Comparison of ENCODE assay signal across 9 cellular contexts in the genomic region with DNA sequence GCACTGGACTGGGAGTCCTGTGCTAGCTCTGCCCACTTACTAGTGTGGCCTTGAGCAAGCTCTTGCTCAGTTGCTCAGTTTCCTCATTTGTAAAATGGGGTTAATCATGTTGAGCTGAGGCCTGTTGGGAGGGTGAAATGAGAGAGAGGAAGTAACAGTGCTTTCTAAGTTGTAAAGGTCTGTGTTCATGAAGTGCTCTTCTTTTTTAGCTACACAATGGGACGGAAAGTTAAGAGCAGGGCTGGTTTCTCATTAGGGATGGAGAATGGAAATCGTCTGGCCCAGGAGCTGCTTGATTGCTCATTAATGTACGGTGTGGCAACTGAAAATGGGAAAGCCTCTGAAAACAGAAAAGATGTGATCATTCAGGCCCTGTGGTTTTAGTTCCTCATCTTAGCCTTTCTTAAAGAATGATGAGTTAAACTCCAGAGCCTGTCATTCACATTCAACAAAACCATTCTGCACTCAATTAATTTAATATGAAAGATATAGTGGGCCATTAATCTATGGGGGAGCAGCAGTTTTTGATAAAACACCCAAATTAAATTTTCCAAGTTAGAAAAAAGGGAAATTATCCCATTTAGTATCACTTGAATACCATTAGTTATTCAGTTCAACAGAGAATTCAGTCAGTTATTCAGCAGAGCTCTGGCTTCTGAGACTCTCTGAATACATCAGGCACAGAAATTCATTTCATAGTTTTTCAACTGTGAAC.
DNase-seq lines count a peak whose midpoint lies in the region; ATAC-seq, FAIRE-seq and TF ChIP-seq lines count a peak whose summit lies in the region.
"Had no signal": no experiment of that assay in that cellular context is flagged by ENCODE, and none has a peak within 500 bp of the region (broad histone marks: within the 10 kb centered on the region; RNA-seq: fewer than 3 reads in every experiment).

No MANE protein-coding gene starts in this region.

- no peak for FAIRE-seq in kidney (lab: Jason Lieb, UNC)

- TF ChIP-seq CTCF in colonic mucosa (IDR thresholded peaks at IDR 0.05) (no peak), kidney (IDR thresholded peaks at IDR 0.05; ENCODE audit: borderline replicate concordance, extremely low read depth, insufficient read depth) (no peak)

- peak; percentile 50 for ATAC-seq in GM19438 (IDR thresholded peaks at IDR 0.05; ENCODE audit: low read depth, unreplicated experiment)
- peak; percentile 45 for ATAC-seq in HG02981 (IDR thresholded peaks at IDR 0.05; ENCODE audit: unreplicated experiment)

- no peaks in the 10 kb centered on the region for H3K27me3 ChIP-seq in colonic mucosa
- H3K27me3 ChIP-seq: esophagus squamous epithelium had no signal

- H3K9ac ChIP-seq in colonic mucosa (ENCODE audit: low read depth in 2 of 2, low read length in 2 of 2) (no peak overlapping the region), kidney (ENCODE audit: low read length in 2 of 2) (no peak overlapping the region)

- H3K9me3 ChIP-seq in colonic mucosa (no peaks in the 10 kb centered on the region), kidney (ENCODE audit: control insufficient read depth in 1 of 2, low read length in 2 of 2) (no peaks in the 10 kb centered on the region)
- H3K9me3 ChIP-seq: esophagus squamous epithelium had no signal

- intact Hi-C loops in colonic mucosa (cut with DNase I), result no loop called here
- intact Hi-C loops in kidney (cut with DNase I), result no loop called here

- H3K27ac ChIP-seq in colonic mucosa (no peak overlapping the region), kidney (ENCODE audit: low read depth in 2 of 2, low read length in 2 of 2) (no peak overlapping the region)
- H3K27ac ChIP-seq: esophagus squamous epithelium had no signal

- no peaks in the 10 kb centered on the region for H3K36me3 ChIP-seq in colonic mucosa
- no peaks in the 10 kb centered on the region for H3K36me3 ChIP-seq in kidney (ENCODE audit: control insufficient read depth in 1 of 2, insufficient read depth in 2 of 2, low read length in 2 of 2)
- H3K36me3 ChIP-seq: esophagus squamous epithelium had no signal

- no peak overlapping the region for H3K4me3 ChIP-seq in colonic mucosa
- no peak overlapping the region for H3K4me3 ChIP-seq in kidney (ENCODE audit: low read length in 2 of 2)
- H3K4me3 ChIP-seq: esophagus squamous epithelium had no signal

- no peaks in the 10 kb centered on the region for H3K4me1 ChIP-seq in colonic mucosa
- H3K4me1 ChIP-seq in kidney (ENCODE audit: control insufficient read depth in 1 of 2, insufficient read depth in 1 of 2, low read depth in 1 of 2, low read length in 2 of 2), result no peaks in the 10 kb centered on the region
- H3K4me1 ChIP-seq: esophagus squamous epithelium had no signal

- peak; percentile 69 for DNase-seq in CD1c-positive myeloid dendritic cell (ENCODE audit: extremely low spot score)
- DNase-seq in NOMO-1 (lab: John Stamatoyannopoulos, UW; ENCODE audit: unreplicated experiment in 2 of 2), result peak; percentile 67 to 70
- no peak for DNase-seq in NCI-H2107 (lab: John Stamatoyannopoulos, UW)
- no peak for DNase-seq in colonic mucosa
- no peak for DNase-seq in HPDE6-E6E7 (ENCODE audit: extremely low spot score)
- DNase-seq in kidney, result no peak
- DNase-seq: esophagus squamous epithelium had no signal

Comparison
In these comparisons a context has a peak if more than half of its experiments do, and no peak if none do; other contexts are left out.
1. DNase-seq: peak in CD1c-positive myeloid dendritic cell (single experiment) and NOMO-1 (2 of 2); none in NCI-H2107 (single experiment), colonic mucosa (single experiment), HPDE6-E6E7 (single experiment) and kidney (single experiment).